ENCODE assay signal across 1 cellular context in the genomic region with DNA sequence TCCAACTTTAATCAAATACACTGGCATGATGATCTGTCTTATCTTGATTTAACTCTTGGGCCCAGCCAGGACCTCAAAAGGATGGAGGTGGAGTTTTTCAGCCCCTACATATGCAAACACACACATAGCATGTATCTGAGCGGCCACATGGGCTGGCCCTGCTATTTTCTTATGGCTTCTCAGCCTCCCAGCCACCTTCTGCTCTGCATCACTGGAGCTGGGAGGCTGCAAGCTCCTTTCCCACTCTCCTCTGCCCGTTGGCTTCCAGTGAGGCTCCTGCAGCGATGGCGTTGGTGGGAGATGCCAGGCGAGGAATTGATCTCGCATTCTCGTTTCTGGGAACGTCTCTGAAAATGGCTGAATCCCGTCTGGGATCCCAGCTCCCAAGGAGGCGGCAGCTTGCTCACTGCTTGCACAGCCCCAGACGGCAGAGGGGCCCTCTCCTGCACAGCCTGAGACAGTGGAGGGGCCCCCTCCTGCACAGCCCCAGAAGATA.
TF ChIP-seq lines count a peak whose summit lies in the region.

No MANE protein-coding gene starts in this region.

TF ChIP-seq in GM12878, 131 proteins besides CTCF, POLR2A, EP300 and RAD21:
- TF ChIP-seq GATAD2B (conservative IDR thresholded peaks at IDR 0.05; ENCODE audit: low read depth) (no peak), BACH1 (IDR thresholded peaks at IDR 0.05; ENCODE audit: borderline replicate concordance) (no peak), BCL11A (IDR thresholded peaks at IDR 0.05; ENCODE audit: low read depth, low read length) (no peak), CHD2 (IDR thresholded peaks at IDR 0.05; ENCODE audit: borderline replicate concordance, low read depth, low read length) (no peak), FOXM1 (IDR thresholded peaks at IDR 0.05; ENCODE audit: low read depth, low read length) (no peak), ETV6 (conservative IDR thresholded peaks at IDR 0.05 in 1 of 2, IDR thresholded peaks at IDR 0.05 in 1 of 2; ENCODE audit: borderline replicate concordance in 1 of 2, low read depth in 1 of 2) (no peak), NR2C2 (IDR thresholded peaks at IDR 0.05; ENCODE audit: borderline replicate concordance, control insufficient read depth, insufficient read length, low read depth) (no peak)
- TF ChIP-seq, protein P1, sequence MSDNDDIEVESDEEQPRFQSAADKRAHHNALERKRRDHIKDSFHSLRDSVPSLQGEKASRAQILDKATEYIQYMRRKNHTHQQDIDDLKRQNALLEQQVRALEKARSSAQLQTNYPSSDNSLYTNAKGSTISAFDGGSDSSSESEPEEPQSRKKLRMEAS (IDR thresholded peaks at IDR 0.05; ENCODE audit: low read depth, low read length): no peak
